ENCODE assay signal across 18 cellular contexts in the genomic region with DNA sequence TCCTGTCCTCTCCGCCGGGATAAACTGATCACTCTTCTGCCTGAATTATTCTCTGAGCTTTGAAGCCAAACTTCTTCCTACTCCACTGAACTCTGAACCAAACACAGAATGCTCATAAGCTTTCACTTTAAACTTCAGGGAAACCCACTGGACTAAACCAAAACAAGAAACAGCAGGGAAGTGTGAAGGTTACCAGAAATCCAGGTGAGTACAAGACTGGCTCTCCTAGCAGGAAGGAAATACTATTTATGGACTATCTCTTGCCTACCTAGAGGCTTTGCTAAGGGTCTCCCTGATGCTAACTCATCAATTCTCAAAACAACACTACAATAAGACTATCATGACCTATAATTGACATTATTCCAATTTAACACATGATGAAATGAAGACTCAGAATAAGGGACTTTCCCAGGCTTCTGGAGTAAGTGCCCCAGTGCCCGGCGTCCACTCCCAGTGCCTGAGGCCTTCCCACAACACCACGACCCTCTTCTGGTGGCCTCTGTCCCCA.
"Had no signal": no experiment of that assay in that cellular context is flagged by ENCODE, and none has a peak within 500 bp of the region (broad histone marks: within the 10 kb centered on the region; RNA-seq: fewer than 3 reads in every experiment).

No MANE protein-coding gene starts in this region.

- H3K4me3 ChIP-seq: coronary artery, heart left ventricle, lower lobe of right lung, thyroid gland had no signal

- H3K27me3 ChIP-seq: heart left ventricle, thyroid gland had no signal

- H3K4me3 Mint-ChIP-seq: activated CD4-positive, alpha-beta T cell treated with anti-CD3 and anti-CD28 coated beads, Interleukin-2, amount 10 ng/mL, durations not matched to agents 7 days and 5 days; activated naive CD4-positive, alpha-beta T cell treated with anti-CD3 and anti-CD28 coated beads for 36 hours; activated naive CD8-positive, alpha-beta T cell treated with anti-CD3 and anti-CD28 coated beads, Interleukin-2, amount 50 U/mL, for 24 hours; stimulated activated naive CD8-positive, alpha-beta T cell treated with anti-CD3 and anti-CD28 coated beads, Interleukin-15, Interleukin-2, amounts not matched to agents 100 ng/mL and 50 ng/mL, for 24 hours had no signal

- H3K36me3 ChIP-seq: heart left ventricle, lower lobe of right lung, thyroid gland had no signal

- H3K27me3 Mint-ChIP-seq: activated CD4-positive, alpha-beta T cell treated with anti-CD3 and anti-CD28 coated beads, Interleukin-2, amount 10 ng/mL, durations not matched to agents 7 days and 5 days; activated naive CD8-positive, alpha-beta T cell treated with anti-CD3 and anti-CD28 coated beads, Interleukin-2, amount 50 U/mL, for 24 hours; naive thymus-derived CD4-positive, alpha-beta T cell; progenitor cell of endocrine pancreas; stimulated activated naive CD8-positive, alpha-beta T cell treated with anti-CD3 and anti-CD28 coated beads, Interleukin-15, Interleukin-2, amounts not matched to agents 100 ng/mL and 50 ng/mL, for 24 hours had no signal

- ATAC-seq: activated naive CD8-positive, alpha-beta T cell treated with anti-CD3 and anti-CD28 coated beads, Interleukin-2, amount 50 U/mL, for 24 hours; heart left ventricle; left colon; naive thymus-derived CD4-positive, alpha-beta T cell had no signal

- H3K9me3 Mint-ChIP-seq: activated naive CD4-positive, alpha-beta T cell treated with anti-CD3 and anti-CD28 coated beads for 36 hours; activated naive CD8-positive, alpha-beta T cell treated with anti-CD3 and anti-CD28 coated beads, Interleukin-2, amount 50 U/mL, for 24 hours; stimulated activated naive CD8-positive, alpha-beta T cell treated with anti-CD3 and anti-CD28 coated beads, Interleukin-15, Interleukin-2, amounts not matched to agents 100 ng/mL and 50 ng/mL, for 24 hours had no signal

- H3K27ac Mint-ChIP-seq: activated CD4-positive, alpha-beta T cell treated with anti-CD3 and anti-CD28 coated beads, Interleukin-2, amount 10 ng/mL, durations not matched to agents 7 days and 5 days; activated naive CD4-positive, alpha-beta T cell treated with anti-CD3 and anti-CD28 coated beads for 36 hours; activated naive CD8-positive, alpha-beta T cell treated with anti-CD3 and anti-CD28 coated beads, Interleukin-2, amount 50 U/mL, for 24 hours; progenitor cell of endocrine pancreas; stimulated activated naive CD8-positive, alpha-beta T cell treated with anti-CD3 and anti-CD28 coated beads, Interleukin-15, Interleukin-2, amounts not matched to agents 100 ng/mL and 50 ng/mL, for 24 hours had no signal

- DNase-seq: activated CD4-positive, alpha-beta T cell treated with anti-CD3 and anti-CD28 coated beads, Interleukin-2, amount 10 ng/mL, durations not matched to agents 7 days and 5 days; activated CD8-positive, alpha-beta memory T cell treated with anti-CD3 and anti-CD28 coated beads, Interleukin-2, amount 50 U/mL, for 48 hours; activated effector memory CD4-positive, alpha-beta T cell treated with Interleukin-2 at 50 U/mL for 16 hours; activated naive CD4-positive, alpha-beta T cell treated with anti-CD3 and anti-CD28 coated beads for 36 hours; activated naive CD8-positive, alpha-beta T cell treated with anti-CD3 and anti-CD28 coated beads, Interleukin-2, amount 50 U/mL, for 24 hours; activated T-cell treated with anti-CD3 and anti-CD28 coated beads, Interleukin-2, amount 50 U/mL, for 48 hours; cerebellar nuclear complex; heart left ventricle; left colon; lower lobe of right lung; naive thymus-derived CD4-positive, alpha-beta T cell; retina; stimulated activated CD4-positive, alpha-beta T cell treated with anti-CD3 and anti-CD28 coated beads, Interleukin-4, amount 100 ng/mL, for 24 hours; substantia nigra; thyroid gland had no signal

- H3K4me1 ChIP-seq: thyroid gland had no signal

- H3K9me3 ChIP-seq: heart left ventricle, lower lobe of right lung, thyroid gland had no signal
